ENCODE assay signal across 1 cellular context in genomic region chr20:3405139-3405538, GRCh38.
TF ChIP-seq lines count a peak whose summit lies in the region.

No MANE protein-coding gene starts in this region.

TF ChIP-seq in WTC11, 78 proteins besides CTCF, POLR2A, EP300 and RAD21 (continued from another document):
- TF ChIP-seq ZNF281 (CRISPR knock-in tag; IDR thresholded peaks at IDR 0.05) (no peak), STAT6 (CRISPR knock-in tag; conservative IDR thresholded peaks at IDR 0.05; ENCODE audit: low read depth) (no peak), HMGA2 (CRISPR knock-in tag; IDR thresholded peaks at IDR 0.05) (no peak), GABPB1 (CRISPR knock-in tag; IDR thresholded peaks at IDR 0.05) (no peak), ZNF532 (CRISPR knock-in tag; IDR thresholded peaks at IDR 0.05; ENCODE audit: borderline replicate concordance) (no peak), ZNF671 (CRISPR knock-in tag; IDR thresholded peaks at IDR 0.05) (no peak), NFYB (CRISPR knock-in tag; conservative IDR thresholded peaks at IDR 0.05; ENCODE audit: low read depth) (no peak), RELA (CRISPR knock-in tag; IDR thresholded peaks at IDR 0.05; ENCODE audit: borderline replicate concordance) (no peak), ZNF425 (CRISPR knock-in tag; conservative IDR thresholded peaks at IDR 0.05) (no peak), IRF1 (CRISPR knock-in tag; IDR thresholded peaks at IDR 0.05) (no peak), JAZF1 (CRISPR knock-in tag; IDR thresholded peaks at IDR 0.05) (no peak), FOXJ3 (CRISPR knock-in tag; IDR thresholded peaks at IDR 0.05; ENCODE audit: borderline replicate concordance) (no peak), NFATC4 (CRISPR knock-in tag; IDR thresholded peaks at IDR 0.05) (no peak)
TF ChIP-seq in WTC11: peak in this region for 0.
